9 cellular contexts compared by ENCODE assay signal in the genomic region with DNA sequence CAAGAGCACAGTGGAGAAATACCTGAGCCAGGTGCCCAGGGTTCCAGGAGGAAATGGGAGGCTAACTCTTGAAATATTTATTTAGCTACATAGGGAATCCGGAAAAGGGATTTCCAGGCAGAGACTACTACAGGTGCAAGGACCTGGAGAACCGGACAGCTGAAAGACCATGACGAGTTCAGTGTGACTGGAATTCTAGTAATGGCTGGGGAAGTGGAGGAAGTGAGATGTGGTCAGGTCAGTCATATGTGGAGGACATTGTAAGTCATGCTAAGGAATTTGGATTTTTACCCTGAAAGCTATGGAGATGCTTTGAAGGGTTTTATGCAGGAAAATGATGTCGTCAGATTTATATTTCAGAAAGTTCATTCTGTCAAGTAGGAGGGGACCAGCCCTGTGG. TPM values are rescaled to one million over a fixed set of nuclear protein-coding genes. Genes with fewer than 3 reads are reported as not detected.
DNase-seq lines count a peak whose midpoint lies in the region; ATAC-seq, FAIRE-seq and TF ChIP-seq lines count a peak whose summit lies in the region.
"Had no signal": no experiment of that assay in that cellular context is flagged by ENCODE, and none has a peak within 500 bp of the region (broad histone marks: within the 10 kb centered on the region; RNA-seq: fewer than 3 reads in every experiment).

No MANE protein-coding gene starts in this region.

- H3K79me1 ChIP-seq in mesenchymal stem cell (replicated peaks; ENCODE audit: low read length, poor library complexity, severe bottlenecking) = no peaks in the 10 kb centered on the region

- TF ChIP-seq EP300 in HepG2 (IDR thresholded peaks at IDR 0.05; ENCODE audit: low read depth in 2 of 2, low read length in 2 of 2) (no peak), HepG2 (CRISPR knock-in tag; IDR thresholded peaks at IDR 0.05; ENCODE audit: borderline replicate concordance) (no peak)

- H4K20me1 ChIP-seq in HepG2 (ENCODE audit: insufficient read depth, low read length) = peaks cover 18% of the 10 kb centered on the region; the same call in 1 of the 2 replicates

- no peak overlapping the region for H2AFZ ChIP-seq in HepG2 (ENCODE audit: low read length)
- no peak overlapping the region for H2AFZ ChIP-seq in mesenchymal stem cell (ENCODE audit: low read depth, low read length)

- H2BK120ac ChIP-seq in mesenchymal stem cell (ENCODE audit: low read depth, low read length) = no peak overlapping the region

- no peak overlapping the region for H3K14ac ChIP-seq in mesenchymal stem cell (ENCODE audit: low read length in 2 of 2)

- POLR2A ChIA-PET in HepG2 (lab: Yijun Ruan, JAX) = no interaction called here

- peak overlapping the region; percentile 90; the same call in 1 of the 2 replicates for H3K9ac ChIP-seq in HepG2 (ENCODE audit: insufficient read depth, low read depth, low read length)
- H3K9ac ChIP-seq in mesenchymal stem cell (ENCODE audit: low read length) = peak overlapping the region; percentile 100

- no peaks in the 10 kb centered on the region; a peak in 1 of 5 replicates for H3K27me3 ChIP-seq in HepG2 (ENCODE audit: control insufficient read depth in 1 of 2, insufficient read depth in 2 of 2, low read length in 2 of 2)
- H3K27me3 ChIP-seq in right lobe of liver = no peaks in the 10 kb centered on the region
- no peaks in the 10 kb centered on the region for H3K27me3 ChIP-seq in mesenchymal stem cell (ENCODE audit: control insufficient read depth in 1 of 2, insufficient read depth in 1 of 2, low read length in 2 of 2)

- ATAC-seq in HepG2 (no peak), right lobe of liver (no peak)
- ATAC-seq in activated CD4-positive, CD25-positive, alpha-beta regulatory T cell treated with anti-CD3 and anti-CD28 coated beads, Interleukin-2, amount 50 U/mL, for 24 hours = no peak

- H3K4me2 ChIP-seq in HepG2 (ENCODE audit: low read depth, low read length) = peak overlapping the region; percentile 89
- peak overlapping the region; percentile 93 for H3K4me2 ChIP-seq in mesenchymal stem cell (ENCODE audit: low read length, poor library complexity, severe bottlenecking)

- 82% methylated on average over 4 of the region's 4 CpGs for WGBS in HepG2 (ENCODE audit: low lambda C conversion rate)
- WGBS in right lobe of liver (ENCODE audit: insufficient coverage, low coverage, low lambda C conversion rate, missing lambda C conversion rate) = 68% methylated on average over 4 of the region's 4 CpGs
- WGBS in mesenchymal stem cell = 65% methylated on average over 4 of the region's 4 CpGs

- H3K36me3 ChIP-seq in HepG2 (replicated peaks in 1 of 2; ENCODE audit: control insufficient read depth in 1 of 2, insufficient read depth in 2 of 2, low read length in 2 of 2) (peaks cover 0 to 7% of the 10 kb centered on the region in 2 experiments; a peak in 2 of 5 replicates), right lobe of liver (no peaks in the 10 kb centered on the region), mesenchymal stem cell (ENCODE audit: control insufficient read depth in 1 of 2, insufficient read depth in 2 of 2, low read depth in 1 of 2, low read length in 2 of 2) (peaks cover 10 to 18% of the 10 kb centered on the region in 2 experiments)

- no peak for TF ChIP-seq POLR2A in HepG2 (IDR thresholded peaks at IDR 0.05; ENCODE audit: insufficient read depth in 1 of 2, low read depth in 2 of 2, low read length in 2 of 2)
- TF ChIP-seq POLR2A in right lobe of liver (IDR thresholded peaks at IDR 0.05) = no peak

- H2BK5ac ChIP-seq in mesenchymal stem cell (ENCODE audit: low read depth, low read length, poor library complexity, severe bottlenecking) = no peak overlapping the region

- intact Hi-C loops in HepG2 (cut with micrococcal nuclease; ENCODE audit: unreplicated experiment) = no loop called here
- intact Hi-C loops in right lobe of liver (cut with DNase I) = no loop called here

- DNase-seq in HepG2 (ENCODE audit: low spot score) (no peak), right lobe of liver (no peak), astrocyte of the spinal cord (ENCODE audit: low read depth, low spot score) (no peak), mesenchymal stem cell (no peak), NCI-H510A treated with DMSO at 0.1 percent for 48 hours (lab: John Stamatoyannopoulos, UW) (no peak), NCI-H446 treated with DMSO at 0.1 percent for 48 hours (lab: John Stamatoyannopoulos, UW) (no peak), GM13977 (ENCODE audit: low spot score) (no peak)

- H3K4me1 ChIP-seq in HepG2 (ENCODE audit: insufficient read depth, low read length) (peaks cover 42% of the 10 kb centered on the region), right lobe of liver (peaks cover 0 to 24% (median 5%) of the 10 kb centered on the region in 4 donors), mesenchymal stem cell (ENCODE audit: control insufficient read depth, insufficient read depth, low read depth, low read length) (peaks cover 12% of the 10 kb centered on the region)

- in situ Hi-C loops in HepG2 (cut with HindIII; ENCODE audit: extremely low pct_ligation_motif_present, low pct_unique_long_range_greater_than_20kb) (no loop called here), astrocyte of the spinal cord (cut with HindIII; ENCODE audit: low sequenced_read_pairs) (no loop called here), GM13977 (cut with MboI; ENCODE audit: low pct_unique_long_range_greater_than_20kb, low sequenced_read_pairs, unreplicated experiment) (no loop called here)

- no peak overlapping the region for H4K8ac ChIP-seq in mesenchymal stem cell (ENCODE audit: low read length)

- H3K23ac ChIP-seq in mesenchymal stem cell (ENCODE audit: low read length in 2 of 2) = peak overlapping the region in 1 of 2 experiments; percentile 14

- H3K9me3 ChIP-seq in HepG2 (ENCODE audit: low read length) (no peaks in the 10 kb centered on the region), right lobe of liver (no peaks in the 10 kb centered on the region), mesenchymal stem cell (ENCODE audit: control insufficient read depth, low read length) (no peaks in the 10 kb centered on the region)

- no peak for TF ChIP-seq RAD21 in HepG2 (CRISPR knock-in tag; IDR thresholded peaks at IDR 0.05)

- no TSS peak for BruUV-seq in HepG2 (replicated peaks; lab: Mats Ljungman, UMichigan)

- no peak overlapping the region for H2BK12ac ChIP-seq in mesenchymal stem cell (ENCODE audit: low read length in 2 of 2)

- peaks cover 64% of the 10 kb centered on the region for H3K79me2 ChIP-seq in HepG2 (ENCODE audit: insufficient read depth, low read length)

- CTCF ChIA-PET in HepG2 (lab: Yijun Ruan, JAX; ENCODE audit: low intra/inter-chr PET ratio, low total read pairs) = no interaction called here

- H3K27ac ChIP-seq in HepG2 (ENCODE audit: extremely low read length, insufficient read depth, low read length) (no peak overlapping the region), right lobe of liver (no peak overlapping the region), mesenchymal stem cell (ENCODE audit: low read length, poor library complexity, severe bottlenecking) (peak overlapping the region; percentile 54)

- no peak overlapping the region for H2BK15ac ChIP-seq in mesenchymal stem cell (ENCODE audit: low read depth, poor library complexity, severe bottlenecking)

- H2AK5ac ChIP-seq in mesenchymal stem cell (ENCODE audit: low read length, severe bottlenecking) = no peak overlapping the region

- FAIRE-seq in HepG2 (lab: Jason Lieb, UNC) = no peak
- FAIRE-seq: G401.6 had no signal

- no peak overlapping the region for H3K18ac ChIP-seq in mesenchymal stem cell (ENCODE audit: low read depth in 1 of 2, low read length in 2 of 2)

- H3K4me3 ChIP-seq in HepG2 (replicated peaks in 1 of 3; ENCODE audit: insufficient read depth in 1 of 3, low read depth in 2 of 3, low read length in 3 of 3) = peak overlapping the region; percentile 11 to 95 (median 92); a peak in 3 of 6 replicates
- H3K4me3 ChIP-seq in right lobe of liver = peak overlapping the region in 1 of 3 donors; percentile 96
- H3K4me3 ChIP-seq in astrocyte of the spinal cord (ENCODE audit: low read depth, low read length) = peak overlapping the region; percentile 94
- peak overlapping the region in 1 of 2 experiments; percentile 99 for H3K4me3 ChIP-seq in mesenchymal stem cell (ENCODE audit: insufficient read depth in 1 of 2, low read depth in 1 of 2, low read length in 2 of 2)

- TF ChIP-seq CTCF in HepG2 (CRISPR knock-in tag; IDR thresholded peaks at IDR 0.05) (no peak), right lobe of liver (IDR thresholded peaks at IDR 0.05) (no peak), astrocyte of the spinal cord (IDR thresholded peaks at IDR 0.05; ENCODE audit: low read depth, low read length) (no peak), GM13977 (IDR thresholded peaks at IDR 0.05; ENCODE audit: extremely low read depth, insufficient read depth, missing control alignments) (no peak)

- no peak overlapping the region for H3K4ac ChIP-seq in mesenchymal stem cell (ENCODE audit: low read depth in 1 of 2, low read length in 2 of 2)

- H4K91ac ChIP-seq in mesenchymal stem cell (ENCODE audit: low read length) = no peak overlapping the region

RNA-seq across cellular contexts. Expression of gene CAP1, which starts 1.8 kb away (rescaled TPM):
- total RNA-seq in HepG2 (2016; rRNA removed; fragmentation: Illumina TruSeq; extraction: Trizol) = 174 and 228 TPM in 2 replicates
- total RNA-seq in HepG2 (2016; cell fraction: cytosol; rRNA removed; fragmentation: Illumina TruSeq; extraction: Trizol; ENCODE audit: low read depth) = 20.2 and 22.6 TPM in 2 replicates
- total RNA-seq in HepG2 (2016; cell fraction: insoluble cytoplasmic fraction; rRNA removed; fragmentation: Illumina TruSeq; extraction: Trizol) = 168 and 225 TPM in 2 replicates
- total RNA-seq in HepG2 (2016; cell fraction: membrane; rRNA removed; fragmentation: Illumina TruSeq; extraction: Trizol) = 60.4 and 63.8 TPM in 2 replicates
- 78.4 and 78.5 TPM in 2 replicates for total RNA-seq in HepG2 (2016; cell fraction: nucleus; rRNA removed; fragmentation: Illumina TruSeq; extraction: Trizol)
- polyA plus RNA-seq in HepG2 (2011; rRNA removed) = 166 and 195 TPM in 2 replicates
- 133 and 166 TPM in 2 replicates for polyA plus RNA-seq in HepG2 (2011; cell fraction: cytosol; rRNA removed)
- 60.0 and 61.0 TPM in 2 replicates for polyA plus RNA-seq in HepG2 (2011; cell fraction: nucleus; rRNA removed)
- polyA plus RNA-seq in HepG2 (2012) = 141 and 150 TPM in 2 replicates
- polyA plus RNA-seq in HepG2 (2016; cell fraction: cytosol; fragmentation: Illumina TruSeq; extraction: Trizol; ENCODE audit: low read depth) = 19.7 and 20.6 TPM in 2 replicates
- polyA plus RNA-seq in HepG2 (2016; cell fraction: insoluble cytoplasmic fraction; fragmentation: Illumina TruSeq; extraction: Trizol; ENCODE audit: low read depth) = 216 and 228 TPM in 2 replicates
- polyA plus RNA-seq in HepG2 (2016; cell fraction: membrane; fragmentation: Illumina TruSeq; extraction: Trizol; ENCODE audit: low read depth) = 43.3 and 46.3 TPM in 2 replicates
- 84.0 and 90.0 TPM in 2 replicates for polyA plus RNA-seq in HepG2 (2016; cell fraction: nucleus; fragmentation: Illumina TruSeq; extraction: Trizol; ENCODE audit: insufficient read depth, low read depth)
- 144 and 148 TPM in 2 replicates for polyA minus RNA-seq in HepG2 (2011; rRNA and poly(A)+ RNA removed; ENCODE audit: low replicate concordance)
- 105 and 109 TPM in 2 replicates for polyA minus RNA-seq in HepG2 (2011; cell fraction: cytosol; rRNA and poly(A)+ RNA removed)
- polyA minus RNA-seq in HepG2 (2011; cell fraction: nucleus; rRNA and poly(A)+ RNA removed) = 77.9 and 90.9 TPM in 2 replicates
- total RNA-seq in right lobe of liver = 100 to 1,000 TPM in 5 of 6 experiments, 10 to 100 TPM in 1; 93.1 to 152 (median 128) TPM
- polyA plus RNA-seq in mesenchymal stem cell (2013, experiment 1 of 2) = 483 TPM
- polyA plus RNA-seq in mesenchymal stem cell (2013, experiment 2 of 2) = 482 TPM

RNA-seq across cellular contexts. Expression of gene PPT1, which starts 54.7 kb away (rescaled TPM):
- total RNA-seq in HepG2 (2016; rRNA removed; fragmentation: Illumina TruSeq; extraction: Trizol) = 79.5 and 129 TPM in 2 replicates
- total RNA-seq in HepG2 (2016; cell fraction: cytosol; rRNA removed; fragmentation: Illumina TruSeq; extraction: Trizol; ENCODE audit: low read depth) = 9.2 and 11.5 TPM in 2 replicates
- 76.9 and 130 TPM in 2 replicates for total RNA-seq in HepG2 (2016; cell fraction: insoluble cytoplasmic fraction; rRNA removed; fragmentation: Illumina TruSeq; extraction: Trizol)
- total RNA-seq in HepG2 (2016; cell fraction: membrane; rRNA removed; fragmentation: Illumina TruSeq; extraction: Trizol) = 47.3 and 53.7 TPM in 2 replicates
- 127 and 140 TPM in 2 replicates for total RNA-seq in HepG2 (2016; cell fraction: nucleus; rRNA removed; fragmentation: Illumina TruSeq; extraction: Trizol)
- 113 and 129 TPM in 2 replicates for polyA plus RNA-seq in HepG2 (2011; rRNA removed)
- polyA plus RNA-seq in HepG2 (2011; cell fraction: cytosol; rRNA removed) = 81.0 and 93.7 TPM in 2 replicates
- polyA plus RNA-seq in HepG2 (2011; cell fraction: nucleus; rRNA removed) = 24.9 and 26.4 TPM in 2 replicates
- 106 and 123 TPM in 2 replicates for polyA plus RNA-seq in HepG2 (2012)
- polyA plus RNA-seq in HepG2 (2016; cell fraction: cytosol; fragmentation: Illumina TruSeq; extraction: Trizol; ENCODE audit: low read depth) = 17.3 and 18.8 TPM in 2 replicates
- 101 TPM in 2 replicates for polyA plus RNA-seq in HepG2 (2016; cell fraction: insoluble cytoplasmic fraction; fragmentation: Illumina TruSeq; extraction: Trizol; ENCODE audit: low read depth)
- polyA plus RNA-seq in HepG2 (2016; cell fraction: membrane; fragmentation: Illumina TruSeq; extraction: Trizol; ENCODE audit: low read depth) = 41.9 and 44.4 TPM in 2 replicates
- 202 and 210 TPM in 2 replicates for polyA plus RNA-seq in HepG2 (2016; cell fraction: nucleus; fragmentation: Illumina TruSeq; extraction: Trizol; ENCODE audit: insufficient read depth, low read depth)
- polyA minus RNA-seq in HepG2 (2011; rRNA and poly(A)+ RNA removed; ENCODE audit: low replicate concordance) = 107 and 205 TPM in 2 replicates
- polyA minus RNA-seq in HepG2 (2011; cell fraction: cytosol; rRNA and poly(A)+ RNA removed) = 54.3 and 56.6 TPM in 2 replicates
- polyA minus RNA-seq in HepG2 (2011; cell fraction: nucleus; rRNA and poly(A)+ RNA removed) = 25.0 and 25.7 TPM in 2 replicates
- total RNA-seq in right lobe of liver = 10 to 100 TPM; 16.5 to 47.8 (median 33.1) TPM
- polyA plus RNA-seq in mesenchymal stem cell (2013, experiment 1 of 2) = 104 TPM
- polyA plus RNA-seq in mesenchymal stem cell (2013, experiment 2 of 2) = 107 TPM
